Comparison of ENCODE assay signal across 14 cellular contexts in the genomic region with DNA sequence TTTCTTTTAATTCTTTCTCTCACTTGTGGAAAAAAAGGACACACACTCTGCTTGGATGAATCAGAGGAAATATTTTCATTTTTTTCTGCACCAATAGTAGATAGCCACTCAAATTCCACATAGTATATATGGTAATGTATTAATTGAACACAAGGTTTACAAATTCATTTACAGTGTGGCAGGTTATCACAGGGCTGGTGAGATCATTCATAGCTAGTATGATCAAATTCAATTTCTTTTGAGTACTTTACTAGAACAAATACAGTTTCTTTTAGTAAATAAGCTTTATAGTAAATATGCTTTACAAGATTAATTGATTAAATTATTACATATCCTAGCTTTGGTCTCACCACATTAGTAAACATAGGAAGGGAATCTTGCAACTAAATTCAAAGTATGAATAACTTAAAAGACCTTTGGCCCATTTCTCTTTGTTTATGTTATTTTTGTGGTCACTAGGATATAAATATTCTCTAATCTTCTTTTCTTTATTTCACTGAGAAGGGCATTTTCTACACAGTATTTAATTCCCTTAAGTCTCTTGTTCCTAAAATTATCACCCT. TPM values are rescaled to one million over a fixed set of nuclear protein-coding genes. Genes with fewer than 3 reads are reported as not detected.
A peak's percentile ranks its signal among the peaks of the same experiment; 100 is the strongest.
DNase-seq lines count a peak whose midpoint lies in the region; ATAC-seq and TF ChIP-seq lines count a peak whose summit lies in the region.
"Had no signal": no experiment of that assay in that cellular context is flagged by ENCODE, and none has a peak within 500 bp of the region (broad histone marks: within the 10 kb centered on the region; RNA-seq: fewer than 3 reads in every experiment).

No MANE protein-coding gene starts in this region.

- no peak for TF ChIP-seq POLR2A in tibial nerve (IDR thresholded peaks at IDR 0.05)

- peaks cover 11% of the 10 kb centered on the region for H3K4me1 Mint-ChIP-seq in activated B cell treated with CpG ODN at 0.5 μM for 24 hours
- H3K4me1 Mint-ChIP-seq in effector memory CD8-positive, alpha-beta T cell (ENCODE audit: low read depth in 2 of 2): peaks cover 4 to 8% of the 10 kb centered on the region in 2 donors
- H3K4me1 Mint-ChIP-seq in naive B cell: peaks cover 4 to 13% (median 10%) of the 10 kb centered on the region in 3 donors
- peaks cover 26% of the 10 kb centered on the region for H3K4me1 Mint-ChIP-seq in T-helper 2 cell treated with Interferon-gamma antibody and Interleukin-4, amounts not matched to agents 5 μg/mL and 100 μg/mL, for 36 hours (ENCODE audit: low read depth)

- intact Hi-C loops in activated B cell treated with CpG ODN at 0.5 μM for 24 hours (cut with micrococcal nuclease): no loop called here

- CTCF ChIA-PET in activated B cell treated with CpG ODN at 0.5 μM for 24 hours (lab: Charles Lee): no interaction called here

- no peaks in the 10 kb centered on the region for H3K36me3 ChIP-seq in tibial nerve

- no peak overlapping the region for H3K4me3 ChIP-seq in tibial nerve
- H3K4me3 ChIP-seq: A549, BLaER1 had no signal

- peak overlapping the region; percentile 36 for H3K27ac Mint-ChIP-seq in activated B cell treated with CpG ODN at 0.5 μM for 24 hours
- H3K27ac Mint-ChIP-seq in effector memory CD8-positive, alpha-beta T cell: peak overlapping the region; percentile 12 to 28
- peak overlapping the region in 4 of 6 donors; percentile 2 to 85 (median 66) for H3K27ac Mint-ChIP-seq in naive B cell
- H3K27ac Mint-ChIP-seq in T-helper 2 cell treated with Interferon-gamma antibody and Interleukin-4, amounts not matched to agents 5 μg/mL and 100 μg/mL, for 36 hours: no peak overlapping the region

- POLR2A ChIA-PET in activated B cell treated with CpG ODN at 0.5 μM for 24 hours (lab: Charles Lee): interaction anchor here (1.0 to 1.6 kb wide), 2 partner anchors 19 to 23 kb away, joined by 3 to 4 read pairs; no protein-coding TSS in a partner anchor

- no peak overlapping the region for H3K27ac ChIP-seq in tibial nerve
- H3K27ac ChIP-seq: A549, BLaER1 had no signal

- TF ChIP-seq CTCF in activated B cell treated with CpG ODN at 0.5 μM for 24 hours (IDR thresholded peaks at IDR 0.05) (no peak), tibial nerve (IDR thresholded peaks at IDR 0.05) (no peak)

- no peaks in the 10 kb centered on the region for H3K27me3 ChIP-seq in tibial nerve
- H3K27me3 ChIP-seq: BLaER1 had no signal

- no peaks in the 10 kb centered on the region for H3K9me3 ChIP-seq in tibial nerve
- H3K9me3 ChIP-seq: A549, BLaER1, Caco-2 had no signal

- H3K27me3 Mint-ChIP-seq in activated B cell treated with CpG ODN at 0.5 μM for 24 hours (no peaks in the 10 kb centered on the region), naive B cell (no peaks in the 10 kb centered on the region)
- no peaks in the 10 kb centered on the region for H3K27me3 Mint-ChIP-seq in effector memory CD8-positive, alpha-beta T cell
- no peaks in the 10 kb centered on the region for H3K27me3 Mint-ChIP-seq in T-helper 2 cell treated with Interferon-gamma antibody and Interleukin-4, amounts not matched to agents 5 μg/mL and 100 μg/mL, for 36 hours (ENCODE audit: low read depth)

- no peak for TF ChIP-seq EP300 in tibial nerve (IDR thresholded peaks at IDR 0.05)

- ATAC-seq in activated B cell treated with CpG ODN at 0.5 μM for 24 hours (ENCODE audit: low read depth) (no peak), naive B cell (ENCODE audit: low read depth in 2 of 2) (no peak), HG03097 (IDR thresholded peaks at IDR 0.05; ENCODE audit: low FRiP score, unreplicated experiment) (no peak), HG02870 (IDR thresholded peaks at IDR 0.05; ENCODE audit: unreplicated experiment) (no peak)
- no peak for ATAC-seq in effector memory CD8-positive, alpha-beta T cell (replicated peaks)
- ATAC-seq: A549, HCT116 had no signal

- peaks cover 38% of the 10 kb centered on the region for H3K36me3 Mint-ChIP-seq in activated B cell treated with CpG ODN at 0.5 μM for 24 hours (ENCODE audit: low read depth)
- H3K36me3 Mint-ChIP-seq in effector memory CD8-positive, alpha-beta T cell (ENCODE audit: insufficient read depth): peaks cover 13% of the 10 kb centered on the region
- H3K36me3 Mint-ChIP-seq in naive B cell: peaks cover 0 to 30% of the 10 kb centered on the region in 2 donors
- peaks cover 23% of the 10 kb centered on the region for H3K36me3 Mint-ChIP-seq in T-helper 2 cell treated with Interferon-gamma antibody and Interleukin-4, amounts not matched to agents 5 μg/mL and 100 μg/mL, for 36 hours (ENCODE audit: low read depth)

- no peaks in the 10 kb centered on the region for H3K4me1 ChIP-seq in tibial nerve
- H3K4me1 ChIP-seq: A549, Caco-2 had no signal

- DNase-seq in activated B cell treated with CpG ODN at 0.5 μM for 24 hours (no peak), naive B cell (no peak), tibial nerve (ENCODE audit: low spot score in 2 of 2) (no peak)
- no peak for DNase-seq in effector memory CD8-positive, alpha-beta T cell
- DNase-seq in T-helper 2 cell treated with Interferon-gamma antibody and Interleukin-4, amounts not matched to agents 5 μg/mL and 100 μg/mL, for 36 hours (ENCODE audit: low spot score): no peak
- DNase-seq: Caco-2; CD8-positive, alpha-beta memory T cell; DMS53; GF-D8 had no signal

- H3K9me3 Mint-ChIP-seq in activated B cell treated with CpG ODN at 0.5 μM for 24 hours: no peaks in the 10 kb centered on the region
- no peaks in the 10 kb centered on the region for H3K9me3 Mint-ChIP-seq in effector memory CD8-positive, alpha-beta T cell
- H3K9me3 Mint-ChIP-seq in naive B cell: no peaks in the 10 kb centered on the region
- H3K9me3 Mint-ChIP-seq in T-helper 2 cell treated with Interferon-gamma antibody and Interleukin-4, amounts not matched to agents 5 μg/mL and 100 μg/mL, for 36 hours: no peaks in the 10 kb centered on the region
- H3K9me3 Mint-ChIP-seq: CD8-positive, alpha-beta memory T cell had no signal

- H3K4me3 Mint-ChIP-seq in activated B cell treated with CpG ODN at 0.5 μM for 24 hours (no peak overlapping the region), naive B cell (no peak overlapping the region)
- H3K4me3 Mint-ChIP-seq in effector memory CD8-positive, alpha-beta T cell: no peak overlapping the region
- H3K4me3 Mint-ChIP-seq in T-helper 2 cell treated with Interferon-gamma antibody and Interleukin-4, amounts not matched to agents 5 μg/mL and 100 μg/mL, for 36 hours: no peak overlapping the region
- H3K4me3 Mint-ChIP-seq: CD8-positive, alpha-beta memory T cell had no signal

RNA-seq across cellular contexts. Expression of a gene that starts 40.1 kb away (rescaled TPM):
- total RNA-seq in activated B cell treated with CpG ODN at 0.5 μM for 24 hours (186 and 221 TPM in 2 replicates), tibial nerve (10 to 100 TPM; 31.6 to 56.2 (median 38.4) TPM)
- polyA plus RNA-seq in naive B cell (ENCODE audit: low read depth in 6 of 6): 10 to 100 TPM in 5 of 6 donors, 1 to 10 TPM in 1; 5.9 to 45.2 (median 34.2) TPM
